In genomic region chr16:67112591-67113399, GRCh38 we compare ENCODE assay signal across 1 cellular context.
A peak's percentile ranks its signal among the peaks of the same experiment; 100 is the strongest.
TF ChIP-seq lines count a peak whose summit lies in the region.

No MANE protein-coding gene starts in this region.

TF ChIP-seq in HepG2, 621 proteins besides CTCF, POLR2A, EP300 and RAD21 (continued from another document):
- TF ChIP-seq ZBTB4 (CRISPR knock-in tag; IDR thresholded peaks at IDR 0.05; ENCODE audit: borderline replicate concordance), result no peak
- TF ChIP-seq ZNF234 (CRISPR knock-in tag; conservative IDR thresholded peaks at IDR 0.05), result no peak
- TF ChIP-seq POLR2AphosphoS5 (IDR thresholded peaks at IDR 0.05; ENCODE audit: low read depth, low read length), result no peak
- 0 out of 2 replicates have a peak, but pooled peaks have one; percentile 60 for TF ChIP-seq ZNF335 (CRISPR knock-in tag; IDR thresholded peaks at IDR 0.05)
- no peak for TF ChIP-seq MAFG (CRISPR knock-in tag; IDR thresholded peaks at IDR 0.05)
- TF ChIP-seq ZNF282 (IDR thresholded peaks at IDR 0.05; ENCODE audit: partially characterized antibody), result no peak
- TF ChIP-seq ZNF451 (CRISPR knock-in tag; IDR thresholded peaks at IDR 0.05), result no peak
- no peak for TF ChIP-seq GFI1 (CRISPR knock-in tag; IDR thresholded peaks at IDR 0.05; ENCODE audit: borderline replicate concordance)
- no peak for TF ChIP-seq THRA (CRISPR knock-in tag; IDR thresholded peaks at IDR 0.05; ENCODE audit: borderline replicate concordance)
- TF ChIP-seq UBTF (CRISPR knock-in tag; IDR thresholded peaks at IDR 0.05), result peak; percentile 1; the same call in 1 of the 2 replicates
- no peak for TF ChIP-seq JUND (CRISPR knock-in tag; IDR thresholded peaks at IDR 0.05)
- no peak for TF ChIP-seq GMEB2 (CRISPR knock-in tag; IDR thresholded peaks at IDR 0.05; ENCODE audit: low read depth)
- TF ChIP-seq ZFP41 (CRISPR knock-in tag; IDR thresholded peaks at IDR 0.05; ENCODE audit: borderline replicate concordance), result no peak
- peak; percentile 77 for TF ChIP-seq FOXP4 (CRISPR knock-in tag; IDR thresholded peaks at IDR 0.05)
- 0 out of 2 replicates have a peak, but pooled peaks have one; percentile 36 for TF ChIP-seq ZBTB43 (CRISPR knock-in tag; conservative IDR thresholded peaks at IDR 0.05)
- TF ChIP-seq ZZZ3 (CRISPR knock-in tag; IDR thresholded peaks at IDR 0.05; ENCODE audit: borderline replicate concordance), result no peak
- TF ChIP-seq ZNF780A (CRISPR knock-in tag; IDR thresholded peaks at IDR 0.05), result no peak
- no peak for TF ChIP-seq DZIP1 (CRISPR knock-in tag; IDR thresholded peaks at IDR 0.05)
- no peak for TF ChIP-seq SRF (IDR thresholded peaks at IDR 0.05; ENCODE audit: low read depth, low read length)
- TF ChIP-seq CENPX (CRISPR knock-in tag; IDR thresholded peaks at IDR 0.05), result no peak
- peak; percentile 72 for TF ChIP-seq TEAD3 (CRISPR knock-in tag; optimal IDR thresholded peaks at IDR 0.05; ENCODE audit: borderline replicate concordance)
- no peak for TF ChIP-seq GLMP (CRISPR knock-in tag; IDR thresholded peaks at IDR 0.05; ENCODE audit: borderline replicate concordance)
- no peak for TF ChIP-seq KAT8 (CRISPR knock-in tag; IDR thresholded peaks at IDR 0.05)
- 0 out of 2 replicates have a peak, but pooled peaks have one; percentile 35 for TF ChIP-seq POLR2G (IDR thresholded peaks at IDR 0.05; ENCODE audit: low read depth, low read length)
- 0 out of 2 replicates have a peak, but pooled peaks have one; percentile 42 for TF ChIP-seq NCOA1 (CRISPR knock-in tag; IDR thresholded peaks at IDR 0.05)
- peak; percentile 54; the same call in 1 of the 2 replicates for TF ChIP-seq POGK (CRISPR knock-in tag; conservative IDR thresholded peaks at IDR 0.05)
- TF ChIP-seq ZSCAN31 (CRISPR knock-in tag; IDR thresholded peaks at IDR 0.05; ENCODE audit: low read depth), result no peak
TF ChIP-seq in HepG2: peak in this region for 34.
